In the genomic region with DNA sequence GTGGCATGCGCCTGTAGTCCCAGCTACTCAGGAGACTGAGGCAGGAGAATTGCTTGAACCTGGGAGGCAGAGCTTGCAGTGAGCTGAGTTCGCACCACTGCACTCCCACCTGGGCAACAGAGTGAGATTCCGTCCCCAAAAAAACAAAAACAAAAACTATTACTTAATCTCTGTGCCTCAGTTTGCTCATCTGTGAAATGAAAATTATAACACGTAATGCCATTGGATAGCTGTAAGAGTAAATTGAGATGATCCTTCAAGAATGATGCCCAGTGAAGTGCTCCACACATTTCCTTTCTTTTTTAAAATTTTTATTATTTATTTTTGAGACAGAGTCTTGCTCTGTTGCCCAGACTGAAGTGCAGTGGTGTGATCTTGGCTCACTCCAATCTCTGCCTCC, we compare ENCODE assay signal across 15 cellular contexts. TPM values are rescaled to one million over a fixed set of nuclear protein-coding genes. Genes with fewer than 3 reads are reported as not detected.
"Had no signal": no experiment of that assay in that cellular context is flagged by ENCODE, and none has a peak within 500 bp of the region (broad histone marks: within the 10 kb centered on the region; RNA-seq: fewer than 3 reads in every experiment).

No MANE protein-coding gene starts in this region.

RNA-seq across cellular contexts. Expression of gene TMEM145, which starts 26.8 kb away (rescaled TPM):
- total RNA-seq: kidney; left lobe of liver; lower lobe of right lung; lung microvascular endothelial cell; mesenteric fat pad; mononuclear cell; naive thymus-derived CD4-positive, alpha-beta T cell; naive thymus-derived CD8-positive, alpha-beta T cell had no signal
- polyA plus RNA-seq: immature natural killer cell; keratinocyte; naive thymus-derived CD4-positive, alpha-beta T cell; naive thymus-derived CD8-positive, alpha-beta T cell had no signal

RNA-seq across cellular contexts. Expression of gene PRR19, which starts 38.0 kb away (rescaled TPM):
- total RNA-seq: left ventricle myocardium inferior, left ventricle myocardium superior, mesenteric fat pad, mononuclear cell had no signal

RNA-seq across cellular contexts. Expression of gene CNFN, which starts 50.2 kb away (rescaled TPM):
- total RNA-seq: kidney epithelial cell; left lobe of liver; liver; lower lobe of right lung; lung microvascular endothelial cell; mononuclear cell; myocyte; naive thymus-derived CD8-positive, alpha-beta T cell had no signal
